In genomic region chr1:41918450-41919043, GRCh38 we compare ENCODE assay signal across 8 cellular contexts. TPM values are rescaled to one million over a fixed set of nuclear protein-coding genes. Genes with fewer than 3 reads are reported as not detected.
A peak's percentile ranks its signal among the peaks of the same experiment; 100 is the strongest.
DNase-seq lines count a peak whose midpoint lies in the region; TF ChIP-seq lines count a peak whose summit lies in the region.

HIVEP3 (minus strand) TSS chr1:41918922.

- intact Hi-C loops in transverse colon (cut with DNase I; ENCODE audit: low total_unique reads): no loop called here

- H3K27ac ChIP-seq in Peyer's patch: peak within 1 kb of the TSS in 3 of 4 donors; percentile 36 to 69 (median 63)
- no peak within 1 kb of the TSS for H3K27ac ChIP-seq in duodenal mucosa (ENCODE audit: low read depth, low read length)
- peak within 1 kb of the TSS; percentile 10 to 73 (median 38) for H3K27ac ChIP-seq in transverse colon

- no peak for TF ChIP-seq EP300 in transverse colon (IDR thresholded peaks at IDR 0.05; ENCODE audit: low read depth)

- no peaks in the 10 kb centered on the region for H3K36me3 ChIP-seq in H7 (replicated peaks; ENCODE audit: control insufficient read depth, insufficient read depth, low read length)
- H3K36me3 ChIP-seq in Peyer's patch: no peaks in the 10 kb centered on the region
- no peaks in the 10 kb centered on the region for H3K36me3 ChIP-seq in duodenal mucosa (ENCODE audit: control insufficient read depth in 1 of 2, insufficient read depth in 2 of 2, low read length in 2 of 2)
- no peaks in the 10 kb centered on the region for H3K36me3 ChIP-seq in transverse colon

- WGBS in transverse colon (ENCODE audit: low coverage in 1 of 2), 2 donors: 7 to 22% methylated on average over 5 to 15 of the region's 15 CpGs

- peaks cover 0 to 25% (median 8%) of the 10 kb centered on the region in 4 donors for H3K4me1 ChIP-seq in Peyer's patch
- peaks cover 10 to 18% of the 10 kb centered on the region in 2 donors for H3K4me1 ChIP-seq in duodenal mucosa (ENCODE audit: control insufficient read depth in 1 of 2, insufficient read depth in 2 of 2, low read length in 2 of 2)
- peaks cover 14 to 31% (median 24%) of the 10 kb centered on the region in 4 donors for H3K4me1 ChIP-seq in transverse colon

- TF ChIP-seq CTCF in Peyer's patch (IDR thresholded peaks at IDR 0.05) (peak in 1 of 6 experiments; percentile 8), transverse colon (IDR thresholded peaks at IDR 0.05) (peak in 3 of 5 experiments; percentile 8 to 36 (median 19)), GM10248 (IDR thresholded peaks at IDR 0.05; ENCODE audit: control extremely low read depth, extremely low read depth, low read depth, missing control alignments) (no peak)

- H3K27me3 ChIP-seq in H7 (ENCODE audit: control insufficient read depth, insufficient read depth, low read length) (peaks cover 24% of the 10 kb centered on the region), Peyer's patch (no peaks in the 10 kb centered on the region), duodenal mucosa (ENCODE audit: control insufficient read depth in 1 of 2, insufficient read depth in 2 of 2, low read length in 2 of 2) (peaks cover 14 to 18% of the 10 kb centered on the region in 2 donors), transverse colon (no peaks in the 10 kb centered on the region)

- CTCF ChIA-PET in GM10248 (lab: Yijun Ruan, JAX): no interaction called here

- in situ Hi-C loops in transverse colon (cut with MboI; ENCODE audit: low pct_ligation_motif_present in 1 of 4, low pct_unique_long_range_greater_than_20kb in 1 of 4, low sequenced_read_pairs in 3 of 4): no loop called here

- peak within 1 kb of the TSS in 1 of 2 donors; percentile 35 for H3K9ac ChIP-seq in duodenal mucosa (ENCODE audit: low read depth in 1 of 2, low read length in 2 of 2)

- DNase-seq in AG08395 (ENCODE audit: low spot score) (peak; percentile 58), H7 (peak; percentile 61), Peyer's patch (no peak), lung microvascular endothelial cell (ENCODE audit: low read depth in 2 of 2) (peak; percentile 24 to 30), transverse colon (no peak), GM10248 (ENCODE audit: extremely low spot score) (no peak)
- no peak for DNase-seq in central memory CD4-positive, alpha-beta T cell

- no peaks in the 10 kb centered on the region for H3K9me3 ChIP-seq in Peyer's patch
- no peaks in the 10 kb centered on the region for H3K9me3 ChIP-seq in duodenal mucosa (ENCODE audit: control insufficient read depth in 1 of 2, low read length in 2 of 2)
- H3K9me3 ChIP-seq in transverse colon: no peaks in the 10 kb centered on the region

- TF ChIP-seq POLR2A in Peyer's patch (IDR thresholded peaks at IDR 0.05) (no peak), transverse colon (IDR thresholded peaks at IDR 0.05) (no peak)

- H3K4me3 ChIP-seq in H7 (ENCODE audit: insufficient read depth, low read depth, low read length) (peak within 1 kb of the TSS; percentile 59), Peyer's patch (peak within 1 kb of the TSS; percentile 32 to 63 (median 54)), duodenal mucosa (ENCODE audit: low read depth in 1 of 2, low read length in 2 of 2) (peak within 1 kb of the TSS; percentile 65 to 66), transverse colon (peak within 1 kb of the TSS; percentile 31 to 55 (median 48))

- POLR2A ChIA-PET in GM10248 (lab: Yijun Ruan, JAX): no interaction called here

RNA-seq across cellular contexts. Expression of gene HIVEP3, which starts in this region (rescaled TPM):
- total RNA-seq in H7 (2014; rRNA removed; shearing (Covaris generic)): 1.8 and 1.9 TPM in 2 replicates
- total RNA-seq in Peyer's patch (1 to 10 TPM; 4.6 to 8.3 (median 6.5) TPM), lung microvascular endothelial cell (0.87 and 1.8 TPM in 2 replicates), transverse colon (10 to 100 TPM in 1 of 4 donors, 1 to 10 TPM in 3; 3.7 to 15.0 (median 5.2) TPM)

Comparison
In these comparisons a context has a peak if more than half of its experiments do, and no peak if none do; other contexts are left out.
1. DNase-seq: peak in AG08395 (single experiment), H7 (single experiment) and lung microvascular endothelial cell (2 of 2); none in Peyer's patch (0 of 3), transverse colon (single experiment), GM10248 (single experiment) and central memory CD4-positive, alpha-beta T cell (single experiment).
2. Peak in every context shown above with its lines, with median percentiles within 50 percentile points of each other: H3K4me3 ChIP-seq.